Comparison of ENCODE assay signal across 2 cellular contexts in the genomic region with DNA sequence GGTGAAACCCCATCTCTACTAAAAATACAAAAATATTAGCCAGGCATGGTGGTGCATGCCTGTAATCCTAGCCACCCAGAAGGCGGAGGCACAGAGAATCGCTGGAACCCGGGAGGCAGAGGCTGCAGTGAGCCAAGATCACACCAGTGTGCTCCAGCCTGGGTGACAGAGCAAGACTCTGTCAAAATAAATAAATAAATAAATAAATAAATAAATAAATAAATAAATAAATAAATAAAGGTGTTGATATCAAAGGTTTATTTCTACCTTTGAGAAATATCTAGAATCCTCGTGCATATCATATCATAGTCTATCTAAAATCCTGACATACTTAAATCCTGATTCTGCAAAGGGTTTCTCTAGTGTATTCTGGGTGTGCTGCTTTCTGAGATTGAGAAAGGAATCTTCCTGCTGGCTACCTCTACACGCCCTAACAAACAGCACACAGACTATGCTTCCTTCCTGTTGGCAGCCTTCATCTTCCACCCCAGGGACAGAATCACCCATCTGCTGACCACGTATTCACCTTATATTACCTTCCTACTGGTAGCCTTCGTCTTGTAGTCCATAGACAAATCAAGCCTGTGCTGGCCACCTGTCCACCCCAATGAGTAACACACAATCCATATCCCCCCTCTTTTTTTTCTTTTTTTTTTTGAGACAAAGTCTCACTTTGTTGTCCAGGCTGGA.
TF ChIP-seq lines count a peak whose summit lies in the region.

No MANE protein-coding gene starts in this region.

TF ChIP-seq in liver, 16 proteins besides CTCF, POLR2A, EP300 and RAD21 (continued from another document):
- TF ChIP-seq, protein P1, sequence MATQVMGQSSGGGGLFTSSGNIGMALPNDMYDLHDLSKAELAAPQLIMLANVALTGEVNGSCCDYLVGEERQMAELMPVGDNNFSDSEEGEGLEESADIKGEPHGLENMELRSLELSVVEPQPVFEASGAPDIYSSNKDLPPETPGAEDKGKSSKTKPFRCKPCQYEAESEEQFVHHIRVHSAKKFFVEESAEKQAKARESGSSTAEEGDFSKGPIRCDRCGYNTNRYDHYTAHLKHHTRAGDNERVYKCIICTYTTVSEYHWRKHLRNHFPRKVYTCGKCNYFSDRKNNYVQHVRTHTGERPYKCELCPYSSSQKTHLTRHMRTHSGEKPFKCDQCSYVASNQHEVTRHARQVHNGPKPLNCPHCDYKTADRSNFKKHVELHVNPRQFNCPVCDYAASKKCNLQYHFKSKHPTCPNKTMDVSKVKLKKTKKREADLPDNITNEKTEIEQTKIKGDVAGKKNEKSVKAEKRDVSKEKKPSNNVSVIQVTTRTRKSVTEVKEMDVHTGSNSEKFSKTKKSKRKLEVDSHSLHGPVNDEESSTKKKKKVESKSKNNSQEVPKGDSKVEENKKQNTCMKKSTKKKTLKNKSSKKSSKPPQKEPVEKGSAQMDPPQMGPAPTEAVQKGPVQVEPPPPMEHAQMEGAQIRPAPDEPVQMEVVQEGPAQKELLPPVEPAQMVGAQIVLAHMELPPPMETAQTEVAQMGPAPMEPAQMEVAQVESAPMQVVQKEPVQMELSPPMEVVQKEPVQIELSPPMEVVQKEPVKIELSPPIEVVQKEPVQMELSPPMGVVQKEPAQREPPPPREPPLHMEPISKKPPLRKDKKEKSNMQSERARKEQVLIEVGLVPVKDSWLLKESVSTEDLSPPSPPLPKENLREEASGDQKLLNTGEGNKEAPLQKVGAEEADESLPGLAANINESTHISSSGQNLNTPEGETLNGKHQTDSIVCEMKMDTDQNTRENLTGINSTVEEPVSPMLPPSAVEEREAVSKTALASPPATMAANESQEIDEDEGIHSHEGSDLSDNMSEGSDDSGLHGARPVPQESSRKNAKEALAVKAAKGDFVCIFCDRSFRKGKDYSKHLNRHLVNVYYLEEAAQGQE (IDR thresholded peaks at IDR 0.05) = no peak
- TF ChIP-seq GABPA (IDR thresholded peaks at IDR 0.05 in 1 of 2, conservative IDR thresholded peaks at IDR 0.05 in 1 of 2) = no peak
- TF ChIP-seq FOXA2 (IDR thresholded peaks at IDR 0.05) = no peak
- TF ChIP-seq HNF4A (conservative IDR thresholded peaks at IDR 0.05) = no peak
TF ChIP-seq in liver: peak in this region for 0.

TF ChIP-seq in HepG2, 621 proteins besides CTCF, POLR2A, EP300 and RAD21:
- TF ChIP-seq, protein P2, sequence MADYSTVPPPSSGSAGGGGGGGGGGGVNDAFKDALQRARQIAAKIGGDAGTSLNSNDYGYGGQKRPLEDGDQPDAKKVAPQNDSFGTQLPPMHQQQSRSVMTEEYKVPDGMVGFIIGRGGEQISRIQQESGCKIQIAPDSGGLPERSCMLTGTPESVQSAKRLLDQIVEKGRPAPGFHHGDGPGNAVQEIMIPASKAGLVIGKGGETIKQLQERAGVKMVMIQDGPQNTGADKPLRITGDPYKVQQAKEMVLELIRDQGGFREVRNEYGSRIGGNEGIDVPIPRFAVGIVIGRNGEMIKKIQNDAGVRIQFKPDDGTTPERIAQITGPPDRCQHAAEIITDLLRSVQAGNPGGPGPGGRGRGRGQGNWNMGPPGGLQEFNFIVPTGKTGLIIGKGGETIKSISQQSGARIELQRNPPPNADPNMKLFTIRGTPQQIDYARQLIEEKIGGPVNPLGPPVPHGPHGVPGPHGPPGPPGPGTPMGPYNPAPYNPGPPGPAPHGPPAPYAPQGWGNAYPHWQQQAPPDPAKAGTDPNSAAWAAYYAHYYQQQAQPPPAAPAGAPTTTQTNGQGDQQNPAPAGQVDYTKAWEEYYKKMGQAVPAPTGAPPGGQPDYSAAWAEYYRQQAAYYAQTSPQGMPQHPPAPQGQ (CRISPR knock-in tag; IDR thresholded peaks at IDR 0.05; ENCODE audit: borderline replicate concordance) = no peak
- TF ChIP-seq GATAD1 (CRISPR knock-in tag; IDR thresholded peaks at IDR 0.05) = no peak
- no peak for TF ChIP-seq HOXA7 (CRISPR knock-in tag; IDR thresholded peaks at IDR 0.05)
- no peak for TF ChIP-seq XBP1 (CRISPR knock-in tag; IDR thresholded peaks at IDR 0.05)
- no peak for TF ChIP-seq ZNF788 (CRISPR knock-in tag; IDR thresholded peaks at IDR 0.05; ENCODE audit: borderline replicate concordance)
